8 cellular contexts compared by ENCODE assay signal in the genomic region with DNA sequence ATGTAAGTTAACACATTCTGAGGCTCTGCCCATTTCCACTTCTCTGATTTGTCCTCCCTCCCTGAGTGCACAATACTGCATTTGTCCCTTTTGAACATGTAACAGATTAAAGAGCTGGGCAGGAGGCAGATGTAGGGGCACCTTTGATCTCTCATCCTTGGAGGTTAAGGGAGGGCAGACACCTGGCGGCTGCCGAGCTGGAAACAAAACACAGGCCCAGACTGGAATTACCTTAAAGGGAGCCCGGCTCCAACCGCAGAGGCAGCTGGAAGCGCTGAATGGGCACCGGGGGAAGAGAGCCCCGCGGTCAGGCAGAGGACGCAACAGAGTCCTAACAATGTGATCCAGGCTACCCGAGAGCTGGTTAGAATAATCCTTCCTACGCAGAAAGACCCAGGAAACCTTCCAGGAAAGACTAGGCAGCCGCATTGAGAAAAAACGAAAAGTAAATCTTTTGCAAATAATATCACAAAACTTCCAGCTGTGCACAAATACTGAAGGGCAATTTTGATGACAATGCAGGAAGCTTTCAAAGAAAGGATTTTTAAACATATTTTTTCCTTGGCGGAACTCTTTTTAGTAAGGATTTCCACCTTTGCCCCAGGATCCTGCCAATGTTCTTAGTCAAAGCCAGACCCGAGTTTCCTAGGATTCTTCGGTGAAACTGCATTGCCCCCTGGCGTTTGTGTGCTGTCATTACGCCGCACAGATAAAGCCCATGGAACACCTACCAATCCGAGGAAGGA.
A peak's percentile ranks its signal among the peaks of the same experiment; 100 is the strongest.
DNase-seq lines count a peak whose midpoint lies in the region; ATAC-seq and TF ChIP-seq lines count a peak whose summit lies in the region.

No MANE protein-coding gene starts in this region.

- H3K36me3 ChIP-seq in SU-DHL-6 (ENCODE audit: low read length) (no peaks in the 10 kb centered on the region), heart right ventricle (no peaks in the 10 kb centered on the region), tibial nerve (no peaks in the 10 kb centered on the region)

- H3K9me3 Mint-ChIP-seq in activated naive CD8-positive, alpha-beta T cell treated with anti-CD3 and anti-CD28 coated beads, Interleukin-2, amount 50 U/mL, for 24 hours = no peaks in the 10 kb centered on the region

- H3K4me2 ChIP-seq in SU-DHL-6 (ENCODE audit: low read depth, low read length, poor library complexity, severe bottlenecking) = no peak overlapping the region

- H3K36me3 Mint-ChIP-seq in activated naive CD8-positive, alpha-beta T cell treated with anti-CD3 and anti-CD28 coated beads, Interleukin-2, amount 50 U/mL, for 24 hours (ENCODE audit: low read depth) = no peaks in the 10 kb centered on the region

- no peak overlapping the region for H3K27ac Mint-ChIP-seq in activated naive CD8-positive, alpha-beta T cell treated with anti-CD3 and anti-CD28 coated beads, Interleukin-2, amount 50 U/mL, for 24 hours

- H3K27ac ChIP-seq in SU-DHL-6 (ENCODE audit: low read depth, low read length) (no peak overlapping the region), heart right ventricle (peak overlapping the region in 9 of 10 donors; percentile 41 to 83 (median 69)), tibial nerve (peak overlapping the region in 3 of 4 donors; percentile 42 to 78 (median 76))

- H3K27me3 Mint-ChIP-seq in activated naive CD8-positive, alpha-beta T cell treated with anti-CD3 and anti-CD28 coated beads, Interleukin-2, amount 50 U/mL, for 24 hours = no peaks in the 10 kb centered on the region

- H3K9ac ChIP-seq in SU-DHL-6 (ENCODE audit: low read length) = no peak overlapping the region

- no peak overlapping the region for H2AFZ ChIP-seq in SU-DHL-6 (ENCODE audit: low read depth, low read length, severe bottlenecking)

- H3K4me3 Mint-ChIP-seq in activated naive CD8-positive, alpha-beta T cell treated with anti-CD3 and anti-CD28 coated beads, Interleukin-2, amount 50 U/mL, for 24 hours = peak overlapping the region; percentile 22

- peak in 1 of 2 donors; percentile 66 for TF ChIP-seq EP300 in tibial nerve (IDR thresholded peaks at IDR 0.05)

- TF ChIP-seq CTCF in AG10803 (conservative IDR thresholded peaks at IDR 0.05; ENCODE audit: low read length) (peak; percentile 97), NB4 (IDR thresholded peaks at IDR 0.05; ENCODE audit: low read depth, low read length) (peak; percentile 92), SU-DHL-6 (IDR thresholded peaks at IDR 0.05; ENCODE audit: insufficient read depth, low read length, poor library complexity, severe bottlenecking) (peak; percentile 48), heart right ventricle (IDR thresholded peaks at IDR 0.05) (peak; percentile 86 to 95 (median 94)), tibial nerve (IDR thresholded peaks at IDR 0.05) (peak; percentile 86 to 96 (median 94))

- H3K4me3 ChIP-seq in AG10803 (ENCODE audit: low read length) (no peak overlapping the region), NB4 (ENCODE audit: low read depth, low read length) (no peak overlapping the region), SU-DHL-6 (ENCODE audit: insufficient read depth, low read length, poor library complexity, severe bottlenecking) (no peak overlapping the region), heart right ventricle (peak overlapping the region in 8 of 10 donors; percentile 10 to 41 (median 38)), tibial nerve (peak overlapping the region in 1 of 4 donors; percentile 22)

- H3K9me2 ChIP-seq in SU-DHL-6 (replicated peaks; ENCODE audit: insufficient read depth, low read length) = no peaks in the 10 kb centered on the region

- intact Hi-C loops in heart right ventricle (cut with DNase I) = loop anchor here (1.0 to 10.0 kb wide), 12 partner anchors 69 to 385 kb away; a partner anchor contains a TSS

- H4K20me1 ChIP-seq in SU-DHL-6 (ENCODE audit: low read depth, low read length) = no peaks in the 10 kb centered on the region

- TF ChIP-seq POLR2A in NB4 (IDR thresholded peaks at IDR 0.05; ENCODE audit: extremely low read depth, insufficient read length) = no peak
- no peak for TF ChIP-seq POLR2A in tibial nerve (IDR thresholded peaks at IDR 0.05)

- H3K4me1 ChIP-seq in heart right ventricle (peaks cover 0 to 34% (median 8%) of the 10 kb centered on the region in 9 donors), tibial nerve (peaks cover 0 to 16% (median 9%) of the 10 kb centered on the region in 4 donors)

- H3K27me3 ChIP-seq in SU-DHL-6 (ENCODE audit: low read length) (no peaks in the 10 kb centered on the region), heart right ventricle (no peaks in the 10 kb centered on the region), tibial nerve (no peaks in the 10 kb centered on the region)

- 7 to 12% methylated on average over 20 of the region's 20 CpGs for WGBS in heart right ventricle, 2 donors
- 13% methylated on average over 20 of the region's 20 CpGs for WGBS in tibial nerve, 2 donors

- ATAC-seq in GM19438 (IDR thresholded peaks at IDR 0.05; ENCODE audit: low read depth, unreplicated experiment) (peak; percentile 66), heart right ventricle (peak; percentile 88 to 97 (median 94))
- peak; percentile 74 for ATAC-seq in activated naive CD8-positive, alpha-beta T cell treated with anti-CD3 and anti-CD28 coated beads, Interleukin-2, amount 50 U/mL, for 24 hours

- H3K9me3 ChIP-seq in SU-DHL-6 (ENCODE audit: insufficient read depth, low read length) (no peaks in the 10 kb centered on the region), heart right ventricle (peaks cover 0 to 5% (median 0%) of the 10 kb centered on the region in 11 donors), tibial nerve (no peaks in the 10 kb centered on the region)

- DNase-seq in AG10803 (ENCODE audit: low read depth) = peak; percentile 85
- DNase-seq in NB4 (ENCODE audit: low read depth) = peak; percentile 78
- DNase-seq in activated naive CD8-positive, alpha-beta T cell treated with anti-CD3 and anti-CD28 coated beads, Interleukin-2, amount 50 U/mL, for 24 hours = peak; percentile 78
- DNase-seq in heart right ventricle = peak; percentile 77 to 86
- DNase-seq in pons (ENCODE audit: low spot score) = peak; percentile 88
- DNase-seq in tibial nerve (ENCODE audit: low spot score in 2 of 2) = peak; percentile 67 to 86

- no peaks in the 10 kb centered on the region for H3F3A ChIP-seq in SU-DHL-6 (ENCODE audit: insufficient read depth)

- H3K4me1 Mint-ChIP-seq in activated naive CD8-positive, alpha-beta T cell treated with anti-CD3 and anti-CD28 coated beads, Interleukin-2, amount 50 U/mL, for 24 hours = peaks cover 27% of the 10 kb centered on the region

- no peaks in the 10 kb centered on the region for H3K79me2 ChIP-seq in SU-DHL-6 (ENCODE audit: insufficient read depth, low read length)

Comparison
In these comparisons a context has a peak if more than half of its experiments do, and no peak if none do; other contexts are left out.
1. H3K4me3 ChIP-seq: peak in heart right ventricle (8 of 10); none in AG10803 (single experiment), NB4 (single experiment) and SU-DHL-6 (single experiment).
2. Peak in every context shown above with its lines, with median percentiles within 50 percentile points of each other: DNase-seq, CTCF ChIP-seq and ATAC-seq.